Comparison of ENCODE assay signal across 6 cellular contexts in genomic region chr12:48998497-48999353, GRCh38. TPM values are rescaled to one million over a fixed set of nuclear protein-coding genes. Genes with fewer than 3 reads are reported as not detected.
DNase-seq lines count a peak whose midpoint lies in the region; TF ChIP-seq lines count a peak whose summit lies in the region.

No MANE protein-coding gene starts in this region.

- WGBS in prostate gland: 1% methylated on average over 45 of the region's 48 CpGs

- no peak for DNase-seq in GM12864 (ENCODE audit: low read depth)
- peak; percentile 55 for DNase-seq in KBM-7
- DNase-seq in prostate gland (ENCODE audit: low spot score): no peak
- DNase-seq in MG63: no peak
- no peak for DNase-seq in 8988T

- H3K4me3 ChIP-seq in GM12864 (ENCODE audit: low read depth, low read length) (peak overlapping the region; percentile 66), prostate gland (peak overlapping the region; percentile 25 to 31), MG63 (no peak overlapping the region)

- H3K36me3 ChIP-seq in prostate gland (no peaks in the 10 kb centered on the region), MG63 (peaks cover 7% of the 10 kb centered on the region; the same call in 1 of the 2 replicates)

- TF ChIP-seq POLR2A in prostate gland (IDR thresholded peaks at IDR 0.05): no peak

- peaks cover 54% of the 10 kb centered on the region for H3K4me1 Mint-ChIP-seq in dendritic cell treated with granulocyte-macrophage colony-stimulating factor and Interleukin-4, amounts not matched to agents 40 ng/mL and 50 ng/mL, for 4 days (ENCODE audit: low read depth)

- H3K4me3 Mint-ChIP-seq in dendritic cell treated with granulocyte-macrophage colony-stimulating factor and Interleukin-4, amounts not matched to agents 40 ng/mL and 50 ng/mL, for 4 days: peak overlapping the region; percentile 66

- no peak overlapping the region for H3K27ac ChIP-seq in prostate gland

- peaks cover 82% of the 10 kb centered on the region for H3K27me3 Mint-ChIP-seq in dendritic cell treated with granulocyte-macrophage colony-stimulating factor and Interleukin-4, amounts not matched to agents 40 ng/mL and 50 ng/mL, for 4 days

- in situ Hi-C loops in KBM-7 (cut with MboI; ENCODE audit: low pct_unique_long_range_greater_than_20kb, low sequenced_read_pairs): no loop called here

- no peaks in the 10 kb centered on the region for H3K9me3 Mint-ChIP-seq in dendritic cell treated with granulocyte-macrophage colony-stimulating factor and Interleukin-4, amounts not matched to agents 40 ng/mL and 50 ng/mL, for 4 days

- no peak overlapping the region for H3K27ac Mint-ChIP-seq in dendritic cell treated with granulocyte-macrophage colony-stimulating factor and Interleukin-4, amounts not matched to agents 40 ng/mL and 50 ng/mL, for 4 days

- no peak for TF ChIP-seq CTCF in GM12864 (IDR thresholded peaks at IDR 0.05; ENCODE audit: low read depth, low read length, missing control alignments)
- TF ChIP-seq CTCF in prostate gland (IDR thresholded peaks at IDR 0.05): no peak

- intact Hi-C loops in dendritic cell treated with granulocyte-macrophage colony-stimulating factor and Interleukin-4, amounts not matched to agents 40 ng/mL and 50 ng/mL, for 4 days (cut with micrococcal nuclease): no loop called here
- intact Hi-C loops in prostate gland (cut with DNase I): loop anchor here (5.0 kb wide), 1 partner anchor 146 kb away; the partner anchor contains the start of gene DDX23

- H3K27me3 ChIP-seq in prostate gland (replicated peaks; ENCODE audit: insufficient read depth) (peaks cover 3% of the 10 kb centered on the region), MG63 (no peaks in the 10 kb centered on the region; the same call in 1 of the 2 replicates)

- H3K9me3 ChIP-seq in prostate gland (no peaks in the 10 kb centered on the region), MG63 (no peaks in the 10 kb centered on the region)

- peaks cover 37% of the 10 kb centered on the region for H3K36me3 Mint-ChIP-seq in dendritic cell treated with granulocyte-macrophage colony-stimulating factor and Interleukin-4, amounts not matched to agents 40 ng/mL and 50 ng/mL, for 4 days (ENCODE audit: low read depth)

- peaks cover 19% of the 10 kb centered on the region for H3K4me1 ChIP-seq in prostate gland (replicated peaks)

RNA-seq across cellular contexts. Expression of gene DDN, which starts 0.5 kb away (rescaled TPM):
- total RNA-seq in prostate gland: 1 to 10 TPM in 1 of 2 donors, not detected in 1; 1.0 TPM
- total RNA-seq in MG63 (2014; rRNA removed; shearing (Covaris generic); ENCODE audit: low replicate concordance): 0.13 TPM in 1 of 2 replicates, not detected in the other

RNA-seq across cellular contexts. Expression of gene PRKAG1, which starts 19.9 kb away (rescaled TPM):
- 10 to 100 TPM; 53.9 to 55.4 TPM for total RNA-seq in prostate gland
- 76.4 and 102 TPM in 2 replicates for total RNA-seq in MG63 (2014; rRNA removed; shearing (Covaris generic); ENCODE audit: low replicate concordance)

RNA-seq across cellular contexts. Expression of gene WNT1, which starts 20.6 kb away (rescaled TPM):
- not detected for total RNA-seq in prostate gland
- not detected in 2 replicates for total RNA-seq in MG63 (2014; rRNA removed; shearing (Covaris generic); ENCODE audit: low replicate concordance)

RNA-seq across cellular contexts. Expression of gene WNT10B, which starts 27.2 kb away (rescaled TPM):
- total RNA-seq in prostate gland: 1 to 10 TPM in 1 of 2 donors, not detected in 1; 1.1 TPM
- 2.7 and 3.6 TPM in 2 replicates for total RNA-seq in MG63 (2014; rRNA removed; shearing (Covaris generic); ENCODE audit: low replicate concordance)

RNA-seq across cellular contexts. Expression of gene ARF3, which starts 41.4 kb away (rescaled TPM):
- 10 to 100 TPM; 87.6 to 92.4 TPM for total RNA-seq in prostate gland
- total RNA-seq in MG63 (2014; rRNA removed; shearing (Covaris generic); ENCODE audit: low replicate concordance): 77.7 and 79.1 TPM in 2 replicates
